In the genomic region with DNA sequence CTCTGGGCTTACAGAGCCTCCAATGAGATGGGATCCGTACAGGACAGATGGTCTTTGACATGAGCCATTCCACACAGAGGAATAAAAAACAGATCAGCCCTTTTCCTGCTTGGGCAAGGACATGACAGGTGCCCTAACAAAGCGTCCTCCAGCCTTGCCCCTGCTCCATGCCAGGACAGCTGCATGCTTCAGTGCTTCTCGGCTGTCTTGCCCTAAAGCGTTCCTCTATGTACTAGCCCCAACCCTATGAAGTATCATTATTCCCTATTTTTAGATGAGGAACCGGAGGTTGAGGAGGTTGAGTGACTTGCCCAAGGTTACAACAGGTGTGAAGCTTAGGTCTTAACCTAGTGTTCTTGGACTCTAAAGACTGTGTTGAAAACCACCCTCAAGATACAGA, we compare ENCODE assay signal across 1 cellular context.
TF ChIP-seq lines count a peak whose summit lies in the region.

No MANE protein-coding gene starts in this region.

TF ChIP-seq in WTC11, 78 proteins besides CTCF, POLR2A, EP300 and RAD21 (continued from another document):
- TF ChIP-seq, protein P1, sequence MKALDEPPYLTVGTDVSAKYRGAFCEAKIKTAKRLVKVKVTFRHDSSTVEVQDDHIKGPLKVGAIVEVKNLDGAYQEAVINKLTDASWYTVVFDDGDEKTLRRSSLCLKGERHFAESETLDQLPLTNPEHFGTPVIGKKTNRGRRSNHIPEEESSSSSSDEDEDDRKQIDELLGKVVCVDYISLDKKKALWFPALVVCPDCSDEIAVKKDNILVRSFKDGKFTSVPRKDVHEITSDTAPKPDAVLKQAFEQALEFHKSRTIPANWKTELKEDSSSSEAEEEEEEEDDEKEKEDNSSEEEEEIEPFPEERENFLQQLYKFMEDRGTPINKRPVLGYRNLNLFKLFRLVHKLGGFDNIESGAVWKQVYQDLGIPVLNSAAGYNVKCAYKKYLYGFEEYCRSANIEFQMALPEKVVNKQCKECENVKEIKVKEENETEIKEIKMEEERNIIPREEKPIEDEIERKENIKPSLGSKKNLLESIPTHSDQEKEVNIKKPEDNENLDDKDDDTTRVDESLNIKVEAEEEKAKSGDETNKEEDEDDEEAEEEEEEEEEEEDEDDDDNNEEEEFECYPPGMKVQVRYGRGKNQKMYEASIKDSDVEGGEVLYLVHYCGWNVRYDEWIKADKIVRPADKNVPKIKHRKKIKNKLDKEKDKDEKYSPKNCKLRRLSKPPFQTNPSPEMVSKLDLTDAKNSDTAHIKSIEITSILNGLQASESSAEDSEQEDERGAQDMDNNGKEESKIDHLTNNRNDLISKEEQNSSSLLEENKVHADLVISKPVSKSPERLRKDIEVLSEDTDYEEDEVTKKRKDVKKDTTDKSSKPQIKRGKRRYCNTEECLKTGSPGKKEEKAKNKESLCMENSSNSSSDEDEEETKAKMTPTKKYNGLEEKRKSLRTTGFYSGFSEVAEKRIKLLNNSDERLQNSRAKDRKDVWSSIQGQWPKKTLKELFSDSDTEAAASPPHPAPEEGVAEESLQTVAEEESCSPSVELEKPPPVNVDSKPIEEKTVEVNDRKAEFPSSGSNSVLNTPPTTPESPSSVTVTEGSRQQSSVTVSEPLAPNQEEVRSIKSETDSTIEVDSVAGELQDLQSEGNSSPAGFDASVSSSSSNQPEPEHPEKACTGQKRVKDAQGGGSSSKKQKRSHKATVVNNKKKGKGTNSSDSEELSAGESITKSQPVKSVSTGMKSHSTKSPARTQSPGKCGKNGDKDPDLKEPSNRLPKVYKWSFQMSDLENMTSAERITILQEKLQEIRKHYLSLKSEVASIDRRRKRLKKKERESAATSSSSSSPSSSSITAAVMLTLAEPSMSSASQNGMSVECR (CRISPR knock-in tag; IDR thresholded peaks at IDR 0.05; ENCODE audit: borderline replicate concordance): no peak
